In genomic region chr15:68939501-68939900, GRCh38 we compare ENCODE assay signal across 27 cellular contexts. TPM values are rescaled to one million over a fixed set of nuclear protein-coding genes. Genes with fewer than 3 reads are reported as not detected.
"Had no signal": no experiment of that assay in that cellular context is flagged by ENCODE, and none has a peak within 500 bp of the region (broad histone marks: within the 10 kb centered on the region; RNA-seq: fewer than 3 reads in every experiment).

No MANE protein-coding gene starts in this region.

- H3K27ac Mint-ChIP-seq: activated CD4-positive, alpha-beta T cell treated with anti-CD3 and anti-CD28 coated beads, Interleukin-2, amount 10 ng/mL, durations not matched to agents 24 days and 14 days; activated CD8-positive, alpha-beta T cell treated with anti-CD3 and anti-CD28 coated beads for 36 hours; activated T-cell treated with anti-CD3 and anti-CD28 coated beads, Interleukin-2, amount 50 U/mL, for 72 hours; activated T-helper 17 cell treated with anti-CD3 and anti-CD28 coated beads, Interleukin-2, amount 50 U/mL, for 72 hours; brain had no signal

- DNase-seq: activated CD4-positive, alpha-beta T cell treated with anti-CD3 and anti-CD28 coated beads, Interleukin-2, amount 10 ng/mL, durations not matched to agents 24 days and 14 days; activated CD4-positive, alpha-beta T cell treated with anti-CD3 and anti-CD28 coated beads, Interleukin-2, amount 50 U/mL, for 4 hours; activated CD8-positive, alpha-beta T cell treated with anti-CD3 and anti-CD28 coated beads for 36 hours; activated effector memory CD4-positive, alpha-beta T cell treated with anti-CD3 and anti-CD28 coated beads, Interleukin-2, amount 50 U/mL, for 16 hours; activated naive CD4-positive, alpha-beta T cell; activated naive CD4-positive, alpha-beta T cell treated with anti-CD3 and anti-CD28 coated beads, Interleukin-2, amount 50 U/mL, for 16 hours; activated T-cell treated with anti-CD3 and anti-CD28 coated beads, Interleukin-2, amount 50 U/mL, for 1 hour; activated T-cell treated with anti-CD3 and anti-CD28 coated beads, Interleukin-2, amount 50 U/mL, for 72 hours; anterior cingulate cortex; cerebellar nuclear complex; NCI-H1105; NCI-H1417 treated with DMSO at 0.1 percent for 48 hours; NCI-H1930; NCI-H2081 treated with DMSO at 0.1 percent for 48 hours; NCI-H2171; NCI-H446; NCI-H510A treated with DMSO at 0.1 percent for 48 hours; NCI-H526 treated with DMSO at 0.1 percent for 48 hours; SHP77; SJCRH30; T1000 had no signal

- H3K36me3 Mint-ChIP-seq: brain had no signal

- H3K27me3 ChIP-seq: SJCRH30 had no signal

- H3K4me3 Mint-ChIP-seq: activated CD4-positive, alpha-beta T cell treated with anti-CD3 and anti-CD28 coated beads, Interleukin-2, amount 10 ng/mL, durations not matched to agents 24 days and 14 days; activated CD8-positive, alpha-beta T cell treated with anti-CD3 and anti-CD28 coated beads for 36 hours; activated T-cell treated with anti-CD3 and anti-CD28 coated beads, Interleukin-2, amount 50 U/mL, for 72 hours; activated T-helper 17 cell treated with anti-CD3 and anti-CD28 coated beads, Interleukin-2, amount 50 U/mL, for 72 hours; brain had no signal

- ATAC-seq: activated CD8-positive, alpha-beta T cell treated with anti-CD3 and anti-CD28 coated beads for 36 hours; activated T-cell treated with anti-CD3 and anti-CD28 coated beads, Interleukin-2, amount 50 U/mL, for 72 hours; activated T-helper 17 cell treated with anti-CD3 and anti-CD28 coated beads, Interleukin-2, amount 50 U/mL, for 72 hours; Panc1 had no signal

- H3K4me1 Mint-ChIP-seq: activated CD4-positive, alpha-beta T cell treated with anti-CD3 and anti-CD28 coated beads, Interleukin-2, amount 10 ng/mL, durations not matched to agents 24 days and 14 days; activated T-helper 17 cell treated with anti-CD3 and anti-CD28 coated beads, Interleukin-2, amount 50 U/mL, for 72 hours; brain had no signal

- H3K4me2 ChIP-seq: KMS-11 had no signal

- H3K27ac ChIP-seq: KMS-11, SJCRH30, SK-N-MC had no signal

- H3K9me3 Mint-ChIP-seq: activated CD4-positive, alpha-beta T cell treated with anti-CD3 and anti-CD28 coated beads, Interleukin-2, amount 10 ng/mL, durations not matched to agents 24 days and 14 days; activated CD8-positive, alpha-beta T cell treated with anti-CD3 and anti-CD28 coated beads for 36 hours; activated T-cell treated with anti-CD3 and anti-CD28 coated beads, Interleukin-2, amount 50 U/mL, for 72 hours; activated T-helper 17 cell treated with anti-CD3 and anti-CD28 coated beads, Interleukin-2, amount 50 U/mL, for 72 hours had no signal

- H3K4me1 ChIP-seq: SJCRH30 had no signal

- H3K36me3 ChIP-seq: SJCRH30 had no signal

- H3K4me3 ChIP-seq: SJCRH30, SK-N-MC had no signal

RNA-seq across cellular contexts. Expression of gene SPESP1, which starts 9.2 kb away (rescaled TPM):
- total RNA-seq: M059J, SJCRH30 had no signal
